ENCODE assay signal across 23 cellular contexts in the genomic region with DNA sequence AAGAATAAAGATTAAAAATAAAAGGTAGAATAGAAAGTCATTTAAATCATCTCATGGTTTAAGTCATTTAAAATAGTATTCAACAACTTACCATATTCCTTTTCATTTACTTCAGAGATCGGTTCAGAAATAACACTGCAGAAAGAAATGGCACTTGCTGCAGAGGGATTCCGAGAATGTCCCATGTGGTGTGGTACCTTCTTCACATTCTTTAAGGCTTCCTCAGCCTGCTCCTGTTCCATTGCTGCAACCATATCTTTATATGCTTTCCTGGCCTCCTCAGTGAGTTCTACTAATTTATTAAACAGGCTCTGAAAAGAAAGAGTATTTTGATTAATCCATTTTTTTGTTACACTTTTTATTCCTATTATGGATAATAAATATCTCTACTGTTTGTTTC. TPM values are rescaled to one million over a fixed set of nuclear protein-coding genes. Genes with fewer than 3 reads are reported as not detected.
"Had no signal": no experiment of that assay in that cellular context is flagged by ENCODE, and none has a peak within 500 bp of the region (broad histone marks: within the 10 kb centered on the region; RNA-seq: fewer than 3 reads in every experiment).

No MANE protein-coding gene starts in this region.

- DNase-seq: activated CD4-positive, alpha-beta T cell treated with anti-CD3 and anti-CD28 coated beads for 48 hours; activated CD4-positive, CD25-positive, alpha-beta regulatory T cell; activated CD8-positive, alpha-beta memory T cell treated with anti-CD3 and anti-CD28 coated beads, Interleukin-2, amount 50 U/mL, for 4 hours; activated effector memory CD4-positive, alpha-beta T cell treated with anti-CD3 and anti-CD28 coated beads, Interleukin-2, amount 50 U/mL, for 16 hours; activated naive CD4-positive, alpha-beta T cell treated with anti-CD3 and anti-CD28 coated beads, Interleukin-2, amount 50 U/mL, for 16 hours; activated T-cell treated with anti-CD3 and anti-CD28 coated beads, Interleukin-2, amount 50 U/mL, for 48 hours; adrenal gland; central memory CD4-positive, alpha-beta T cell; cortex of kidney; gastrocnemius medialis; head of caudate nucleus; kidney glomerular epithelial cell; left ventricle myocardium superior; naive thymus-derived CD4-positive, alpha-beta T cell; right lobe of liver; stimulated activated CD4-positive, alpha-beta T cell treated with anti-CD3 and anti-CD28 coated beads, Interleukin-4, amount 100 ng/mL, for 24 hours; stomach; SW 1271 had no signal

- H3K27me3 Mint-ChIP-seq: brain; naive thymus-derived CD4-positive, alpha-beta T cell had no signal

- H3K27ac Mint-ChIP-seq: brain; stimulated activated effector memory CD8-positive, alpha-beta T cell treated with anti-CD3 and anti-CD28 coated beads, Interleukin-12 subunit alpha, Interleukin-12 subunit beta, amount 100 ng/mL, for 72 hours; T-helper 2 cell treated with Interferon-gamma antibody and Interleukin-4, amounts not matched to agents 5 μg/mL and 100 μg/mL, for 36 hours had no signal

- H3K9me3 ChIP-seq: adrenal gland, gastrocnemius medialis, right lobe of liver, stomach, vagina had no signal

- H3K9me3 Mint-ChIP-seq: naive thymus-derived CD4-positive, alpha-beta T cell; stimulated activated effector memory CD8-positive, alpha-beta T cell treated with anti-CD3 and anti-CD28 coated beads, Interleukin-12 subunit alpha, Interleukin-12 subunit beta, amount 100 ng/mL, for 72 hours; T-helper 2 cell treated with Interferon-gamma antibody and Interleukin-4, amounts not matched to agents 5 μg/mL and 100 μg/mL, for 36 hours had no signal

- H3K4me1 ChIP-seq: adrenal gland, gastrocnemius medialis, parathyroid adenoma, right lobe of liver, stomach, vagina had no signal

- H3K4me3 Mint-ChIP-seq: brain; naive thymus-derived CD4-positive, alpha-beta T cell; stimulated activated effector memory CD8-positive, alpha-beta T cell treated with anti-CD3 and anti-CD28 coated beads, Interleukin-12 subunit alpha, Interleukin-12 subunit beta, amount 100 ng/mL, for 72 hours; T-helper 2 cell treated with Interferon-gamma antibody and Interleukin-4, amounts not matched to agents 5 μg/mL and 100 μg/mL, for 36 hours had no signal

- H3K4me3 ChIP-seq: adrenal gland, gastrocnemius medialis, right lobe of liver, stomach, vagina had no signal

- H3K27ac ChIP-seq: adrenal gland, gastrocnemius medialis, parathyroid adenoma, right lobe of liver, stomach, vagina had no signal

- H3K9ac ChIP-seq: parathyroid adenoma had no signal

- H3K4me1 Mint-ChIP-seq: brain; stimulated activated effector memory CD8-positive, alpha-beta T cell treated with anti-CD3 and anti-CD28 coated beads, Interleukin-12 subunit alpha, Interleukin-12 subunit beta, amount 100 ng/mL, for 72 hours had no signal

- H3K27me3 ChIP-seq: adrenal gland, gastrocnemius medialis, right lobe of liver, stomach, vagina had no signal

RNA-seq across cellular contexts. Expression of a gene that starts 32.6 kb away (rescaled TPM):
- polyA plus RNA-seq: naive thymus-derived CD4-positive, alpha-beta T cell had no signal
